23 cellular contexts compared by ENCODE assay signal in the genomic region with DNA sequence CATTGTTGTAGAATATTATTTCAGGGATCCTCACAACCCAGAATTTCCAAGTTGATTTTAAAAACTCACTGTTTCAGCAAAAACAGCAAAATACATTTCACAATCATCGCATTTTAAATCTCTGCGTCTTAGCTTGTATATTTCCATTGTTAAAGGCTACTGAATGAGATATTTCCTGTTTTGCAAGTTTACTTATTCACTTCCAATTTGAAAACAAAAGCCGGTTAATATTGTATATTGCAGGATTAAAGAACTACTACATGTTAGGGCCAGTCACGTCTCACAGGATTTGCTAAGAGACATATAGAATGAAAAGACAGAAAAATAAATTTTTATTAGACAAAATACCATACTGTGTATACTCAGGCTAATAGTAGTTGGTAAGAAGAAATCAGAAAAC.
"Had no signal": no experiment of that assay in that cellular context is flagged by ENCODE, and none has a peak within 500 bp of the region (broad histone marks: within the 10 kb centered on the region; RNA-seq: fewer than 3 reads in every experiment).

No MANE protein-coding gene starts in this region.

- H3K4me3 ChIP-seq: Peyer's patch had no signal

- H3K36me3 ChIP-seq: brain microvascular endothelial cell, Peyer's patch had no signal

- H3K4me1 ChIP-seq: Peyer's patch had no signal

- DNase-seq: activated B cell treated with CpG ODN at 0.5 μM for 24 hours; activated CD4-positive, alpha-beta T cell treated with anti-CD3 and anti-CD28 coated beads for 1 hour; activated CD4-positive, alpha-beta T cell treated with anti-CD3 and anti-CD28 coated beads, Interleukin-2, amount 10 ng/mL, durations not matched to agents 24 days and 14 days; activated CD4-positive, alpha-beta T cell treated with anti-CD3 and anti-CD28 coated beads, Interleukin-2, amount 50 U/mL, for 48 hours; activated gamma-delta T cell; activated naive CD4-positive, alpha-beta T cell treated with anti-CD3 and anti-CD28 coated beads, Interleukin-2, amount 10 ng/mL, durations not matched to agents 7 days and 5 days; activated naive CD8-positive, alpha-beta T cell treated with anti-CD3 and anti-CD28 coated beads for 36 hours; activated T-cell treated with anti-CD3 and anti-CD28 coated beads, Interleukin-2, amount 50 U/mL, for 48 hours; brain microvascular endothelial cell; cerebellar nuclear complex; MV-4-11; NCI-H1694 treated with DMSO at 0.1 percent for 48 hours; NCI-H2029 treated with DMSO at 0.1 percent for 48 hours; NCI-H2171; NCI-H2227 treated with DMSO at 0.1 percent for 48 hours; NCI-H526; NK-92 treated with Interleukin-12 subunit alpha and Interleukin-12 subunit beta, amount 100 ng/mL, for 24 hours; OCI-M1; Peyer's patch; SHP77 treated with DMSO at 0.1 percent for 48 hours; T-helper 9 cell had no signal

- ATAC-seq: activated T-helper 17 cell treated with anti-CD3 and anti-CD28 coated beads, Interleukin-2, amount 50 U/mL, for 72 hours had no signal

- H3K27ac ChIP-seq: brain microvascular endothelial cell, KMS-11, Peyer's patch had no signal

- H3K4me2 ChIP-seq: KMS-11 had no signal

- H3K27me3 ChIP-seq: brain microvascular endothelial cell, Peyer's patch had no signal

- H3K9ac ChIP-seq: KMS-11 had no signal

- H3K9me3 ChIP-seq: Peyer's patch had no signal
